26 cellular contexts compared by ENCODE assay signal in the genomic region with DNA sequence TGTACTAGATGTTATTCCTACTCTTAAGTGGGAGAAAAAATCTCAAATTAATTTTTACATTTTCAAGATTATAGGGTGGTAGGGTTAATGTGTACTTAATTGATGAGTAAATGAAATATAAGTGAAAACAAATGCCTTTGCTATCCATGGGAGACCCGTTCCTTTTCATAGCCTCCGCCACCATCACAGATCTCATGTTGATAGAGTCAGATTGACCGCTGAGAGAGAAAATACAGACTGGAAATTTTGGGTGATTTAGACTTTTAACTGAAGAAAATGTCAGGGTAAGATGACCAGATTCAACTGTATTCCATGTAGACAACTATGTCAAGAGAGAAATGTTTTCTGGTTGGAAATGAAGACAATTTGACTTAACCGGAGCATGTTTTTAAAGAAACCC.
"Had no signal": no experiment of that assay in that cellular context is flagged by ENCODE, and none has a peak within 500 bp of the region (broad histone marks: within the 10 kb centered on the region; RNA-seq: fewer than 3 reads in every experiment).

No MANE protein-coding gene starts in this region.

- DNase-seq: hypothalamus; left ventricle myocardium inferior; midbrain; naive thymus-derived CD4-positive, alpha-beta T cell; nucleus accumbens; pancreas; posterior cingulate gyrus; retina; right cardiac atrium; stimulated activated CD4-positive, alpha-beta T cell treated with anti-CD3 and anti-CD28 coated beads, Interleukin-12 subunit alpha, Interleukin-12 subunit beta, amount 100 ng/mL, for 4 hours; stimulated activated CD4-positive, alpha-beta T cell treated with anti-CD3 and anti-CD28 coated beads, Interleukin-15, amount 100 ng/mL, for 24 hours; stimulated activated CD4-positive, alpha-beta T cell treated with anti-CD3 and anti-CD28 coated beads, Interleukin-2, amount 100 ng/mL, for 24 hours; stimulated activated CD4-positive, alpha-beta T cell treated with anti-CD3 and anti-CD28 coated beads, Interleukin-4, amount 100 ng/mL, for 1 hour; stimulated activated naive CD4-positive, alpha-beta T cell; tibial artery; trophoblast cell; upper lobe of right lung had no signal

- ATAC-seq: naive thymus-derived CD4-positive, alpha-beta T cell; natural killer cell treated with Interleukin-12 subunit alpha and Interleukin-12 subunit beta and Interleukin-15 and Interleukin-18, amount 100 ng/mL, for 72 hours; pancreas; right cardiac atrium; upper lobe of right lung had no signal

- H3K27me3 Mint-ChIP-seq: naive thymus-derived CD4-positive, alpha-beta T cell; natural killer cell treated with Interleukin-12 subunit alpha and Interleukin-12 subunit beta and Interleukin-15 and Interleukin-18, amount 100 ng/mL, for 72 hours; stimulated activated naive CD8-positive, alpha-beta T cell treated with anti-CD3 and anti-CD28 coated beads, Interleukin-15, Interleukin-2, amounts not matched to agents 100 ng/mL and 50 ng/mL, for 24 hours had no signal

- H3K36me3 ChIP-seq: left ventricle myocardium inferior, pancreas, prostate gland, suprapubic skin, thoracic aorta, tibial artery, upper lobe of right lung had no signal

- H3K27me3 ChIP-seq: pancreas, suprapubic skin, tibial artery, upper lobe of right lung had no signal

- H3K4me3 Mint-ChIP-seq: naive thymus-derived CD4-positive, alpha-beta T cell; natural killer cell treated with Interleukin-12 subunit alpha and Interleukin-12 subunit beta and Interleukin-15 and Interleukin-18, amount 100 ng/mL, for 72 hours; neural crest cell; stimulated activated naive CD8-positive, alpha-beta T cell treated with anti-CD3 and anti-CD28 coated beads, Interleukin-15, Interleukin-2, amounts not matched to agents 100 ng/mL and 50 ng/mL, for 24 hours had no signal

- H3K4me1 Mint-ChIP-seq: naive thymus-derived CD4-positive, alpha-beta T cell had no signal

- H3K9me3 Mint-ChIP-seq: natural killer cell treated with Interleukin-12 subunit alpha and Interleukin-12 subunit beta and Interleukin-15 and Interleukin-18, amount 100 ng/mL, for 72 hours; neural crest cell; stimulated activated naive CD8-positive, alpha-beta T cell treated with anti-CD3 and anti-CD28 coated beads, Interleukin-15, Interleukin-2, amounts not matched to agents 100 ng/mL and 50 ng/mL, for 24 hours had no signal

- H3K27ac ChIP-seq: left ventricle myocardium inferior, pancreas, prostate gland, suprapubic skin, thoracic aorta, tibial artery, upper lobe of right lung had no signal

- H3K9me3 ChIP-seq: left ventricle myocardium inferior, mucosa of descending colon, pancreas, prostate gland, suprapubic skin, thoracic aorta, tibial artery, upper lobe of right lung had no signal

- H3K36me3 Mint-ChIP-seq: naive thymus-derived CD4-positive, alpha-beta T cell; natural killer cell treated with Interleukin-12 subunit alpha and Interleukin-12 subunit beta and Interleukin-15 and Interleukin-18, amount 100 ng/mL, for 72 hours had no signal

- H3K4me1 ChIP-seq: pancreas, prostate gland, tibial artery, upper lobe of right lung had no signal

- H3K4me3 ChIP-seq: left ventricle myocardium inferior, lung, mucosa of descending colon, pancreas, prostate gland, skin epidermis, suprapubic skin, thoracic aorta, tibial artery, upper lobe of right lung had no signal

- H3K27ac Mint-ChIP-seq: naive thymus-derived CD4-positive, alpha-beta T cell; natural killer cell treated with Interleukin-12 subunit alpha and Interleukin-12 subunit beta and Interleukin-15 and Interleukin-18, amount 100 ng/mL, for 72 hours; stimulated activated naive CD8-positive, alpha-beta T cell treated with anti-CD3 and anti-CD28 coated beads, Interleukin-15, Interleukin-2, amounts not matched to agents 100 ng/mL and 50 ng/mL, for 24 hours had no signal
